1 cellular context compared by ENCODE assay signal in the genomic region with DNA sequence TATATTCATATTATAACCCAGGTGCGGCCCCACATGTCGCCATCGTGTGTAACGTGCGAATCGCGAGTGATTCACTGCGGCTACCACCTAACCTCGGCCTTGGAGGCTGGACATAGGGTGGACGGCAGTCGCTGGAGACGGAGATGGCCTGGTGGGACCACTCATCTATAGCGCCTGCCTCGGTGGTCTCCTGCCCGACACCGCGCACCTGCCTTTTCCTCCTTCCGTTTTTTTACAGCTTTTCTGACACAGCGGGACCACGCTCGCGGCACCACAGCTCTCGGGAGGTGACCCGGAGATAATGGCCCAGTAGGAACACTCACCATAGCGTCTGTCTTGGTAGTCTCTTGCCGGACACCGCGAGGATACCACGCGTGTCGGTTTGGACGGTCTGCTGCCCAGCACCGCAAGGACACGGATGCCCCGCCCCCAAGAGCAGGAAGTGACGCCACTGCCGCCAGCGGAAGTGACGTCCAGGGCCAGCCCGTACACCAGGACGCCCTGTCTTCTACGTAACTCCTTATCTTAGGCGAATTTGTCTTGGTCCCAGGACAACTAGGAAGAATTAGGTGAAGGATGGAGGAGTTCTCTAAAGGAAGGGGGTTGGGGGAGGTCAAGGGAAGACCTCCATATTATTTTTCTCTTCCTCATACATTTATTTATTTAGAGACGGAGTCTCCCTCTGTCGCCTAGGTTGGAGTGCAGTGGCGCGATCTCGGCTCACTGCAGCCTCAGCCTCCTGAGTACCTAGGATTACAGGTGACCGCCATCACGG.
A peak's percentile ranks its signal among the peaks of the same experiment; 100 is the strongest.
TF ChIP-seq lines count a peak whose summit lies in the region.

No MANE protein-coding gene starts in this region.

TF ChIP-seq in HepG2, 621 proteins besides CTCF, POLR2A, EP300 and RAD21 (continued from another document and continues in another):
- TF ChIP-seq, protein P1, sequence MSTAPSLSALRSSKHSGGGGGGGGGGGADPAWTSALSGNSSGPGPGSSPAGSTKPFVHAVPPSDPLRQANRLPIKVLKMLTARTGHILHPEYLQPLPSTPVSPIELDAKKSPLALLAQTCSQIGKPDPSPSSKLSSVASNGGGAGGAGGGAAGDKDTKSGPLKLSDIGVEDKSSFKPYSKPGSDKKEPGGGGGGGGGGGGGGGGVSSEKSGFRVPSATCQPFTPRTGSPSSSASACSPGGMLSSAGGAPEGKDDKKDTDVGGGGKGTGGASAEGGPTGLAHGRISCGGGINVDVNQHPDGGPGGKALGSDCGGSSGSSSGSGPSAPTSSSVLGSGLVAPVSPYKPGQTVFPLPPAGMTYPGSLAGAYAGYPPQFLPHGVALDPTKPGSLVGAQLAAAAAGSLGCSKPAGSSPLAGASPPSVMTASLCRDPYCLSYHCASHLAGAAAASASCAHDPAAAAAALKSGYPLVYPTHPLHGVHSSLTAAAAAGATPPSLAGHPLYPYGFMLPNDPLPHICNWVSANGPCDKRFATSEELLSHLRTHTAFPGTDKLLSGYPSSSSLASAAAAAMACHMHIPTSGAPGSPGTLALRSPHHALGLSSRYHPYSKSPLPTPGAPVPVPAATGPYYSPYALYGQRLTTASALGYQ (CRISPR knock-in tag; IDR thresholded peaks at IDR 0.05): no peak
- TF ChIP-seq GMEB2 (CRISPR knock-in tag; IDR thresholded peaks at IDR 0.05; ENCODE audit: low read depth) (peak; percentile 46; the same call in 1 of the 2 replicates), ZNF318 (CRISPR knock-in tag; IDR thresholded peaks at IDR 0.05) (0 out of 2 replicates have a peak, but pooled peaks have one; percentile 85), ZNF543 (CRISPR knock-in tag; IDR thresholded peaks at IDR 0.05) (0 out of 2 replicates have a peak, but pooled peaks have one; percentile 30), HOXA7 (CRISPR knock-in tag; IDR thresholded peaks at IDR 0.05) (no peak), CREB1 (IDR thresholded peaks at IDR 0.05) (peak; percentile 96), CREB1 (CRISPR knock-in tag; IDR thresholded peaks at IDR 0.05) (peak; percentile 99), CREM (IDR thresholded peaks at IDR 0.05) (peak; percentile 98), CREM (CRISPR knock-in tag; IDR thresholded peaks at IDR 0.05) (peak; percentile 68), SRSF4 (IDR thresholded peaks at IDR 0.05; ENCODE audit: low read depth, low read length, poor library complexity, severe bottlenecking) (no peak), GABPA (IDR thresholded peaks at IDR 0.05; ENCODE audit: low read depth, low read length) (peak; percentile 97), GABPA (CRISPR knock-in tag; IDR thresholded peaks at IDR 0.05; ENCODE audit: low read depth) (peak; percentile 99), GATAD2A (CRISPR knock-in tag; IDR thresholded peaks at IDR 0.05) (peak; percentile 49; the same call in 1 of the 2 replicates), ZNF776 (CRISPR knock-in tag; IDR thresholded peaks at IDR 0.05) (no peak), AGO2 (optimal IDR thresholded peaks at IDR 0.05; ENCODE audit: low read depth, low read length) (peak; percentile 88), ZHX2 (IDR thresholded peaks at IDR 0.05; ENCODE audit: low read depth) (peak; percentile 97), ZHX2 (CRISPR knock-in tag; IDR thresholded peaks at IDR 0.05; ENCODE audit: borderline replicate concordance) (no peak), ZMAT3 (CRISPR knock-in tag; conservative IDR thresholded peaks at IDR 0.05) (0 out of 2 replicates have a peak, but pooled peaks have one; percentile 56), ZNF180 (CRISPR knock-in tag; IDR thresholded peaks at IDR 0.05; ENCODE audit: borderline replicate concordance, low read depth) (no peak)
- TF ChIP-seq, protein P2, sequence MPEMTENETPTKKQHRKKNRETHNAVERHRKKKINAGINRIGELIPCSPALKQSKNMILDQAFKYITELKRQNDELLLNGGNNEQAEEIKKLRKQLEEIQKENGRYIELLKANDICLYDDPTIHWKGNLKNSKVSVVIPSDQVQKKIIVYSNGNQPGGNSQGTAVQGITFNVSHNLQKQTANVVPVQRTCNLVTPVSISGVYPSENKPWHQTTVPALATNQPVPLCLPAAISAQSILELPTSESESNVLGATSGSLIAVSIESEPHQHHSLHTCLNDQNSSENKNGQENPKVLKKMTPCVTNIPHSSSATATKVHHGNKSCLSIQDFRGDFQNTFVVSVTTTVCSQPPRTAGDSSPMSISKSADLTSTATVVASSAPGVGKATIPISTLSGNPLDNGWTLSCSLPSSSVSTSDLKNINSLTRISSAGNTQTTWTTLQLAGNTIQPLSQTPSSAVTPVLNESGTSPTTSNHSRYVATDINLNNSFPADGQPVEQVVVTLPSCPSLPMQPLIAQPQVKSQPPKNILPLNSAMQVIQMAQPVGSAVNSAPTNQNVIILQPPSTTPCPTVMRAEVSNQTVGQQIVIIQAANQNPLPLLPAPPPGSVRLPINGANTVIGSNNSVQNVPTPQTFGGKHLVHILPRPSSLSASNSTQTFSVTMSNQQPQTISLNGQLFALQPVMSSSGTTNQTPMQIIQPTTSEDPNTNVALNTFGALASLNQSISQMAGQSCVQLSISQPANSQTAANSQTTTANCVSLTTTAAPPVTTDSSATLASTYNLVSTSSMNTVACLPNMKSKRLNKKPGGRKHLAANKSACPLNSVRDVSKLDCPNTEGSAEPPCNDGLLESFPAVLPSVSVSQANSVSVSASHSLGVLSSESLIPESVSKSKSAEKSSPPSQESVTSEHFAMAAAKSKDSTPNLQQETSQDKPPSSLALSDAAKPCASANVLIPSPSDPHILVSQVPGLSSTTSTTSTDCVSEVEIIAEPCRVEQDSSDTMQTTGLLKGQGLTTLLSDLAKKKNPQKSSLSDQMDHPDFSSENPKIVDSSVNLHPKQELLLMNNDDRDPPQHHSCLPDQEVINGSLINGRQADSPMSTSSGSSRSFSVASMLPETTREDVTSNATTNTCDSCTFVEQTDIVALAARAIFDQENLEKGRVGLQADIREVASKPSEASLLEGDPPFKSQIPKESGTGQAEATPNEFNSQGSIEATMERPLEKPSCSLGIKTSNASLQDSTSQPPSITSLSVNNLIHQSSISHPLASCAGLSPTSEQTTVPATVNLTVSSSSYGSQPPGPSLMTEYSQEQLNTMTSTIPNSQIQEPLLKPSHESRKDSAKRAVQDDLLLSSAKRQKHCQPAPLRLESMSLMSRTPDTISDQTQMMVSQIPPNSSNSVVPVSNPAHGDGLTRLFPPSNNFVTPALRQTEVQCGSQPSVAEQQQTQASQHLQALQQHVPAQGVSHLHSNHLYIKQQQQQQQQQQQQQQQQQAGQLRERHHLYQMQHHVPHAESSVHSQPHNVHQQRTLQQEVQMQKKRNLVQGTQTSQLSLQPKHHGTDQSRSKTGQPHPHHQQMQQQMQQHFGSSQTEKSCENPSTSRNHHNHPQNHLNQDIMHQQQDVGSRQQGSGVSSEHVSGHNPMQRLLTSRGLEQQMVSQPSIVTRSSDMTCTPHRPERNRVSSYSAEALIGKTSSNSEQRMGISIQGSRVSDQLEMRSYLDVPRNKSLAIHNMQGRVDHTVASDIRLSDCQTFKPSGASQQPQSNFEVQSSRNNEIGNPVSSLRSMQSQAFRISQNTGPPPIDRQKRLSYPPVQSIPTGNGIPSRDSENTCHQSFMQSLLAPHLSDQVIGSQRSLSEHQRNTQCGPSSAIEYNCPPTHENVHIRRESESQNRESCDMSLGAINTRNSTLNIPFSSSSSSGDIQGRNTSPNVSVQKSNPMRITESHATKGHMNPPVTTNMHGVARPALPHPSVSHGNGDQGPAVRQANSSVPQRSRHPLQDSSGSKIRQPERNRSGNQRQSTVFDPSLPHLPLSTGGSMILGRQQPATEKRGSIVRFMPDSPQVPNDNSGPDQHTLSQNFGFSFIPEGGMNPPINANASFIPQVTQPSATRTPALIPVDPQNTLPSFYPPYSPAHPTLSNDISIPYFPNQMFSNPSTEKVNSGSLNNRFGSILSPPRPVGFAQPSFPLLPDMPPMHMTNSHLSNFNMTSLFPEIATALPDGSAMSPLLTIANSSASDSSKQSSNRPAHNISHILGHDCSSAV (CRISPR knock-in tag; IDR thresholded peaks at IDR 0.05; ENCODE audit: borderline replicate concordance): no peak
